Comparison of ENCODE assay signal across 1 cellular context in genomic region chr19:11535792-11536595, GRCh38.
TF ChIP-seq lines count a peak whose summit lies in the region.

No MANE protein-coding gene starts in this region.

TF ChIP-seq in GM12878, 131 proteins besides CTCF, POLR2A, EP300 and RAD21 (continued from another document and continues in another):
- TF ChIP-seq REST (IDR thresholded peaks at IDR 0.05; ENCODE audit: low read depth, low read length), result no peak
- no peak for TF ChIP-seq RBBP5 (conservative IDR thresholded peaks at IDR 0.05)
- TF ChIP-seq CREM (IDR thresholded peaks at IDR 0.05; ENCODE audit: low read depth), result peak; percentile 84
- TF ChIP-seq POLR2AphosphoS5 (IDR thresholded peaks at IDR 0.05; ENCODE audit: low read length), result no peak
- TF ChIP-seq STAT1 (conservative IDR thresholded peaks at IDR 0.05), result no peak
- no peak for TF ChIP-seq TAF1 (IDR thresholded peaks at IDR 0.05; ENCODE audit: borderline replicate concordance, low read depth, low read length)
- no peak for TF ChIP-seq IRF3 (IDR thresholded peaks at IDR 0.05)
- TF ChIP-seq PAX8 (IDR thresholded peaks at IDR 0.05), result no peak
- TF ChIP-seq RFX5 (IDR thresholded peaks at IDR 0.05; ENCODE audit: low read depth, low read length), result 0 out of 2 replicates have a peak, but pooled peaks have one; percentile 29
- no peak for TF ChIP-seq CEBPB (IDR thresholded peaks at IDR 0.05; ENCODE audit: borderline replicate concordance in 1 of 2, low read depth in 2 of 2, low read length in 2 of 2)
- TF ChIP-seq CHD2 (IDR thresholded peaks at IDR 0.05; ENCODE audit: borderline replicate concordance, low read depth, low read length), result 0 out of 2 replicates have a peak, but pooled peaks have one; percentile 27
- no peak for TF ChIP-seq MTA2 (IDR thresholded peaks at IDR 0.05; ENCODE audit: low read depth)
- TF ChIP-seq E2F4 (IDR thresholded peaks at IDR 0.05; ENCODE audit: low read depth, low read length), result no peak
- TF ChIP-seq RUNX3 (IDR thresholded peaks at IDR 0.05; ENCODE audit: low read length), result no peak
- TF ChIP-seq TBL1XR1 (IDR thresholded peaks at IDR 0.05; ENCODE audit: low read depth, low read length), result no peak
- no peak for TF ChIP-seq FOXM1 (IDR thresholded peaks at IDR 0.05; ENCODE audit: low read depth, low read length)
- no peak for TF ChIP-seq BCL3 (IDR thresholded peaks at IDR 0.05; ENCODE audit: borderline replicate concordance, insufficient read depth, low read depth, low read length, poor library complexity, severe bottlenecking)
- no peak for TF ChIP-seq KLF5 (IDR thresholded peaks at IDR 0.05; ENCODE audit: partially characterized antibody)
- TF ChIP-seq ZBTB33 (IDR thresholded peaks at IDR 0.05), result no peak
- TF ChIP-seq ELK1 (IDR thresholded peaks at IDR 0.05; ENCODE audit: low read depth, low read length), result no peak
- TF ChIP-seq CUX1 (IDR thresholded peaks at IDR 0.05; ENCODE audit: insufficient replicate concordance, low read depth, low read length), result no peak
- TF ChIP-seq MEF2A (IDR thresholded peaks at IDR 0.05; ENCODE audit: insufficient read depth, low read depth, low read length), result peak; percentile 45; the same call in 1 of the 2 replicates
- TF ChIP-seq SREBF1 (IDR thresholded peaks at IDR 0.05; ENCODE audit: low read length), result no peak
- 0 out of 2 replicates have a peak, but pooled peaks have one; percentile 29 for TF ChIP-seq MXI1 (IDR thresholded peaks at IDR 0.05; ENCODE audit: low read depth, low read length)
- no peak for TF ChIP-seq ZNF622 (IDR thresholded peaks at IDR 0.05)
- TF ChIP-seq TCF12 (IDR thresholded peaks at IDR 0.05; ENCODE audit: low read depth, low read length), result no peak; the same call in 1 of the 2 replicates
- TF ChIP-seq MYC (IDR thresholded peaks at IDR 0.05; ENCODE audit: insufficient read depth, insufficient read length, insufficient replicate concordance, low read length, severe bottlenecking), result no peak
- TF ChIP-seq CBFB (IDR thresholded peaks at IDR 0.05; ENCODE audit: low read depth), result no peak
- no peak for TF ChIP-seq GABPA (IDR thresholded peaks at IDR 0.05; ENCODE audit: low read depth)
- TF ChIP-seq IKZF1 (conservative IDR thresholded peaks at IDR 0.05), result peak; percentile 62
- TF ChIP-seq HDGF (IDR thresholded peaks at IDR 0.05), result peak; percentile 81
- no peak for TF ChIP-seq SREBF2 (IDR thresholded peaks at IDR 0.05; ENCODE audit: low read length)
- TF ChIP-seq ZBED1 (IDR thresholded peaks at IDR 0.05; ENCODE audit: borderline replicate concordance), result no peak
- TF ChIP-seq ZBTB11 (CRISPR knock-in tag; IDR thresholded peaks at IDR 0.05), result no peak
- TF ChIP-seq SIX5 (IDR thresholded peaks at IDR 0.05; ENCODE audit: low read depth, low read length, severe bottlenecking), result no peak
- 0 out of 2 replicates have a peak, but pooled peaks have one; percentile 55 for TF ChIP-seq GATAD2B (conservative IDR thresholded peaks at IDR 0.05; ENCODE audit: low read depth)
- peak; percentile 27; the same call in 1 of the 2 replicates for TF ChIP-seq RB1 (IDR thresholded peaks at IDR 0.05; ENCODE audit: borderline replicate concordance)
- TF ChIP-seq BACH1 (IDR thresholded peaks at IDR 0.05; ENCODE audit: borderline replicate concordance), result no peak
- TF ChIP-seq MAX (IDR thresholded peaks at IDR 0.05; ENCODE audit: low read depth, low read length), result 0 out of 2 replicates have a peak, but pooled peaks have one; percentile 10
- peak; percentile 91 for TF ChIP-seq CREB1 (IDR thresholded peaks at IDR 0.05; ENCODE audit: low read depth)
- no peak for TF ChIP-seq ZNF274 (IDR thresholded peaks at IDR 0.05; ENCODE audit: insufficient read depth, insufficient read length)
- TF ChIP-seq HDAC2 (IDR thresholded peaks at IDR 0.05), result no peak
